Comparison of ENCODE assay signal across 18 cellular contexts in the genomic region with DNA sequence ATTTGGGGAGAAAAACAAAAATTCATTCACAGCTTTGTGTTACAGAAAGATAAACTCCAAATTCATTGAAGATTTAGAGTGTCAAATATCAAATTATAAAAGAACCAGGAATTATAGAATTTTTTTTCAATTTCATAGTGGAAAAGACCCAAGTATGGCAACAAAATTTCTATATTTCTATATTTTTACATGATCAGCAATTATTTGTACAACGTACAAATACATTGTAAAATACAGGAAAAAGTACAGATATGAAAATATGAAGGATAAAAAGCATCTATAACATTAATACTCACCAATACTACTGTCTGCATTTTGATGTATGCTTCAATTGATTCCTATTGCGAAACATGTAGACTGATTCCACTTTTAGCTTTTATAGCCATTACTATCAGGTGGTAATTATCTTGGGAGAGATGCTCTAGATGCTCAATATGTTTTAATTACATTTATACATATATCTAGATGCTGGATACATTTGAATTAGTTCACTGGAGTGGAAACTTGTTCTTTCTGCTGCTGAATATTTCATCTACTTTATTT. TPM values are rescaled to one million over a fixed set of nuclear protein-coding genes. Genes with fewer than 3 reads are reported as not detected.
DNase-seq lines count a peak whose midpoint lies in the region; ATAC-seq and TF ChIP-seq lines count a peak whose summit lies in the region.
"Had no signal": no experiment of that assay in that cellular context is flagged by ENCODE, and none has a peak within 500 bp of the region (broad histone marks: within the 10 kb centered on the region; RNA-seq: fewer than 3 reads in every experiment).

No MANE protein-coding gene starts in this region.

- TF ChIP-seq POLR2A in spleen (IDR thresholded peaks at IDR 0.05) = no peak

- H3K27me3 Mint-ChIP-seq in glutamatergic neuron (ENCODE audit: unreplicated experiment) (peaks cover 8% of the 10 kb centered on the region), progenitor cell of endocrine pancreas (no peaks in the 10 kb centered on the region)
- no peaks in the 10 kb centered on the region for H3K27me3 Mint-ChIP-seq in CD8-positive, alpha-beta T cell (ENCODE audit: low read depth)
- H3K27me3 Mint-ChIP-seq: CD4-positive, alpha-beta T cell had no signal

- peak overlapping the region; percentile 66 for H3K27ac Mint-ChIP-seq in glutamatergic neuron (ENCODE audit: unreplicated experiment)
- peak overlapping the region; percentile 90 for H3K27ac Mint-ChIP-seq in progenitor cell of endocrine pancreas
- H3K27ac Mint-ChIP-seq in CD8-positive, alpha-beta T cell = no peak overlapping the region
- H3K27ac Mint-ChIP-seq: CD4-positive, alpha-beta T cell had no signal

- H3K36me3 Mint-ChIP-seq in glutamatergic neuron (ENCODE audit: unreplicated experiment) (peaks cover 9% of the 10 kb centered on the region), progenitor cell of endocrine pancreas (ENCODE audit: insufficient read depth) (peaks cover 15% of the 10 kb centered on the region)
- peaks cover 24% of the 10 kb centered on the region for H3K36me3 Mint-ChIP-seq in CD8-positive, alpha-beta T cell

- H3K4me3 ChIP-seq in HUES48 (ENCODE audit: low read depth, low read length) = no peak overlapping the region
- H3K4me3 ChIP-seq in CD8-positive, alpha-beta T cell (ENCODE audit: low read depth, low read length) = no peak overlapping the region
- no peak overlapping the region for H3K4me3 ChIP-seq in spleen
- H3K4me3 ChIP-seq: HAP-1 had no signal

- peaks cover 12% of the 10 kb centered on the region; the same call in 1 of the 2 replicates for H3K4me1 ChIP-seq in HUES48 (ENCODE audit: control insufficient read depth, insufficient read depth, low read length)
- peaks cover 12% of the 10 kb centered on the region for H3K4me1 ChIP-seq in CD8-positive, alpha-beta T cell (ENCODE audit: insufficient read depth, low read length)
- H3K4me1 ChIP-seq in spleen = peaks cover 0 to 41% (median 18%) of the 10 kb centered on the region in 6 donors
- H3K4me1 ChIP-seq: HAP-1 had no signal

- H3K9me3 Mint-ChIP-seq in glutamatergic neuron (ENCODE audit: unreplicated experiment) (peaks cover 13% of the 10 kb centered on the region), progenitor cell of endocrine pancreas (ENCODE audit: low read depth) (peaks cover 9% of the 10 kb centered on the region)
- peaks cover 10% of the 10 kb centered on the region for H3K9me3 Mint-ChIP-seq in CD8-positive, alpha-beta T cell

- peaks cover 7% of the 10 kb centered on the region; the same call in 1 of the 2 replicates for H3K36me3 ChIP-seq in HUES48 (ENCODE audit: control insufficient read depth, insufficient read depth, low read length)
- no peaks in the 10 kb centered on the region for H3K36me3 ChIP-seq in CD8-positive, alpha-beta T cell (ENCODE audit: insufficient read depth, low read length)
- H3K36me3 ChIP-seq in spleen = no peaks in the 10 kb centered on the region
- H3K36me3 ChIP-seq: HAP-1 had no signal

- WGBS in spleen, 5 donors = 95 to 100% (median 97%) methylated on average over 2 of the region's 2 CpGs

- H3K27me3 ChIP-seq in HUES48 (ENCODE audit: control insufficient read depth, insufficient read depth, low read length) (peaks cover 16% of the 10 kb centered on the region), spleen (replicated peaks in 1 of 7) (no peaks in the 10 kb centered on the region)
- no peaks in the 10 kb centered on the region for H3K27me3 ChIP-seq in CD8-positive, alpha-beta T cell (ENCODE audit: insufficient read depth, low read length)

- H3K9me3 ChIP-seq in HUES48 (ENCODE audit: control insufficient read depth, insufficient read depth, low read length) = peaks cover 9% of the 10 kb centered on the region
- H3K9me3 ChIP-seq in CD8-positive, alpha-beta T cell (ENCODE audit: low read length) = no peaks in the 10 kb centered on the region
- peaks cover 0 to 23% (median 15%) of the 10 kb centered on the region in 8 donors for H3K9me3 ChIP-seq in spleen

- H3K4me3 Mint-ChIP-seq in glutamatergic neuron (ENCODE audit: unreplicated experiment) (no peak overlapping the region), progenitor cell of endocrine pancreas (ENCODE audit: low read depth) (peak overlapping the region; percentile 54)
- H3K4me3 Mint-ChIP-seq in CD8-positive, alpha-beta T cell = no peak overlapping the region
- H3K4me3 Mint-ChIP-seq: CD4-positive, alpha-beta T cell had no signal

- H3K9ac ChIP-seq in HUES48 (ENCODE audit: low read depth, low read length) = no peak overlapping the region

- intact Hi-C loops in CD8-positive, alpha-beta T cell (cut with DNase I, micrococcal nuclease) = loop anchor here (5.0 to 10.0 kb wide), 3 partner anchors 132 to 177 kb away; no protein-coding TSS in a partner anchor
- intact Hi-C loops in spleen (cut with DNase I; ENCODE audit: low total_unique reads) = no loop called here

- peaks cover 23% of the 10 kb centered on the region for H3K4me1 Mint-ChIP-seq in glutamatergic neuron (ENCODE audit: low read depth, unreplicated experiment)
- peaks cover 36% of the 10 kb centered on the region for H3K4me1 Mint-ChIP-seq in progenitor cell of endocrine pancreas (ENCODE audit: low read depth)
- peaks cover 24% of the 10 kb centered on the region for H3K4me1 Mint-ChIP-seq in CD8-positive, alpha-beta T cell (ENCODE audit: low read depth)

- no peak for ATAC-seq in CD8-positive, alpha-beta T cell
- ATAC-seq in HG03378 (IDR thresholded peaks at IDR 0.05; ENCODE audit: unreplicated experiment) = no peak

- TF ChIP-seq CTCF in VCaP (conservative IDR thresholded peaks at IDR 0.05) (no peak), glutamatergic neuron (IDR thresholded peaks at IDR 0.05; ENCODE audit: partially characterized antibody, unreplicated experiment) (no peak), progenitor cell of endocrine pancreas (IDR thresholded peaks at IDR 0.05; ENCODE audit: unreplicated experiment) (no peak), spleen (IDR thresholded peaks at IDR 0.05 in 8 of 11, conservative IDR thresholded peaks at IDR 0.05 in 3 of 11) (no peak)
- TF ChIP-seq CTCF in CD8-positive, alpha-beta T cell (IDR thresholded peaks at IDR 0.05) = no peak

- POLR2A ChIA-PET in CD8-positive, alpha-beta T cell (lab: Charles Lee) = no interaction called here

- H3K27ac ChIP-seq in HUES48 (ENCODE audit: low read depth, low read length) (peak overlapping the region; percentile 31), VCaP (peak overlapping the region; percentile 95), spleen (no peak overlapping the region)
- no peak overlapping the region for H3K27ac ChIP-seq in CD8-positive, alpha-beta T cell (ENCODE audit: low read depth, low read length)
- H3K27ac ChIP-seq: C4-2B had no signal

- CTCF ChIA-PET in CD8-positive, alpha-beta T cell (lab: Charles Lee) = interaction anchor here (1.0 to 2.3 kb wide), 2 partner anchors 9 to 377 kb away, joined by 3 to 5 read pairs; no protein-coding TSS in a partner anchor

- DNase-seq in glutamatergic neuron = no peak
- DNase-seq in progenitor cell of endocrine pancreas (ENCODE audit: low spot score, unreplicated experiment) = no peak
- DNase-seq in stimulated activated CD4-positive, alpha-beta T cell treated with anti-CD3 and anti-CD28 coated beads, Interleukin-2, amount 100 ng/mL, for 48 hours = no peak
- no peak for DNase-seq in CD8-positive, alpha-beta T cell
- no peak for DNase-seq in spleen
- DNase-seq: AML-193; CD4-positive, alpha-beta T cell; DMS79 treated with DMSO at 0.1 percent for 48 hours; GF-D8; Karpas-422; KBM-7 had no signal

RNA-seq across cellular contexts. Expression of a gene that starts 4.0 kb away (rescaled TPM):
- 21.4 TPM for total RNA-seq in glutamatergic neuron (ENCODE audit: unreplicated experiment)
- total RNA-seq in progenitor cell of endocrine pancreas = 120 and 129 TPM in 2 replicates
- 10 to 100 TPM; 60.6 to 61.6 TPM for total RNA-seq in CD8-positive, alpha-beta T cell
- 10 to 100 TPM; 31.0 to 72.8 (median 39.5) TPM for total RNA-seq in spleen
- 10 to 100 TPM; 30.6 to 37.6 (median 33.3) TPM for polyA plus RNA-seq in spleen

RNA-seq across cellular contexts. Expression of a gene that starts 4.9 kb away (rescaled TPM):
- total RNA-seq in glutamatergic neuron (ENCODE audit: unreplicated experiment) (86.1 TPM), progenitor cell of endocrine pancreas (111 and 118 TPM in 2 replicates), spleen (100 to 1,000 TPM in 1 of 7 donors, 10 to 100 TPM in 6; 63.7 to 103 (median 72.7) TPM)
- total RNA-seq in CD8-positive, alpha-beta T cell = 100 to 1,000 TPM in 1 of 2 experiments, 10 to 100 TPM in 1; 94.1 to 103 TPM
- polyA plus RNA-seq in spleen = 10 to 100 TPM; 58.1 to 83.2 (median 73.0) TPM

RNA-seq across cellular contexts. Expression of a gene that starts 28.0 kb away (rescaled TPM):
- total RNA-seq in glutamatergic neuron (ENCODE audit: unreplicated experiment) = 1.0 TPM
- total RNA-seq in progenitor cell of endocrine pancreas = 0.22 and 0.42 TPM in 2 replicates
- total RNA-seq in CD8-positive, alpha-beta T cell = under 1 TPM in 1 of 2 experiments, not detected in 1; 0.22 TPM
- 10 to 100 TPM in 3 of 7 donors, 1 to 10 TPM in 4; 3.3 to 22.9 (median 8.3) TPM for total RNA-seq in spleen
- 1 to 10 TPM; 2.1 to 5.0 (median 4.2) TPM for polyA plus RNA-seq in spleen
- total RNA-seq: CD4-positive, alpha-beta T cell; H4 had no signal
- polyA plus RNA-seq: BJ had no signal

Comparison
In these comparisons a context has a peak if more than half of its experiments do, and no peak if none do; other contexts are left out.
1. H3K27ac ChIP-seq: peak in HUES48 (single experiment) and VCaP (single experiment); none in CD8-positive, alpha-beta T cell (single experiment) and spleen (0 of 8).